Comparison of ENCODE assay signal across 1 cellular context in genomic region chr6:36130672-36131516, GRCh38.
TF ChIP-seq lines count a peak whose summit lies in the region.

No MANE protein-coding gene starts in this region.

TF ChIP-seq in HepG2, 621 proteins besides CTCF, POLR2A, EP300 and RAD21 (continued from another document and continues in another):
- TF ChIP-seq PBX2 (CRISPR knock-in tag; IDR thresholded peaks at IDR 0.05) (0 out of 2 replicates have a peak, but pooled peaks have one; percentile 37), PRDM10 (CRISPR knock-in tag; IDR thresholded peaks at IDR 0.05; ENCODE audit: low read depth) (peak; percentile 60; the same call in 1 of the 2 replicates), ZNF704 (CRISPR knock-in tag; IDR thresholded peaks at IDR 0.05; ENCODE audit: borderline replicate concordance) (peak; percentile 55; the same call in 1 of the 2 replicates), ARHGAP35 (CRISPR knock-in tag; IDR thresholded peaks at IDR 0.05; ENCODE audit: borderline replicate concordance) (no peak; the same call in 1 of the 2 replicates), GATAD2A (CRISPR knock-in tag; IDR thresholded peaks at IDR 0.05) (peak; percentile 28), ZNF562 (CRISPR knock-in tag; IDR thresholded peaks at IDR 0.05; ENCODE audit: borderline replicate concordance) (no peak), CBFB (CRISPR knock-in tag; IDR thresholded peaks at IDR 0.05) (peak; percentile 18; the same call in 1 of the 2 replicates), CENPT (CRISPR knock-in tag; IDR thresholded peaks at IDR 0.05; ENCODE audit: low read depth) (0 out of 2 replicates have a peak, but pooled peaks have one; percentile 31), DR1 (CRISPR knock-in tag; IDR thresholded peaks at IDR 0.05) (peak; percentile 82; the same call in 1 of the 2 replicates), ASH2L (IDR thresholded peaks at IDR 0.05; ENCODE audit: insufficient read length, low read depth, low read length) (no peak), ZNF292 (CRISPR knock-in tag; IDR thresholded peaks at IDR 0.05; ENCODE audit: borderline replicate concordance, low read depth) (peak; percentile 70), ZNF296 (CRISPR knock-in tag; conservative IDR thresholded peaks at IDR 0.05) (peak; percentile 14; the same call in 1 of the 2 replicates), ZBTB40 (IDR thresholded peaks at IDR 0.05) (no peak), ZBTB40 (CRISPR knock-in tag; IDR thresholded peaks at IDR 0.05) (peak; percentile 41), IRF1 (CRISPR knock-in tag; IDR thresholded peaks at IDR 0.05; ENCODE audit: low read depth) (peak; percentile 15; the same call in 1 of the 2 replicates), REST (IDR thresholded peaks at IDR 0.05; ENCODE audit: borderline replicate concordance in 1 of 2, low read depth in 1 of 2, low read length in 2 of 2) (0 out of 4 replicates have a peak, but pooled peaks of 1 of the 2 experiments have one; percentile 18), GABPA (IDR thresholded peaks at IDR 0.05; ENCODE audit: low read depth, low read length) (no peak), GABPA (CRISPR knock-in tag; IDR thresholded peaks at IDR 0.05; ENCODE audit: low read depth) (no peak), SOX13 (IDR thresholded peaks at IDR 0.05) (no peak), SOX13 (CRISPR knock-in tag; conservative IDR thresholded peaks at IDR 0.05 in 1 of 2, IDR thresholded peaks at IDR 0.05 in 1 of 2) (peak in 1 of 2 experiments; percentile 42; a peak in 1 of 4 replicates), ZNF678 (CRISPR knock-in tag; IDR thresholded peaks at IDR 0.05) (peak; percentile 91; the same call in 1 of the 2 replicates), PATZ1 (CRISPR knock-in tag; IDR thresholded peaks at IDR 0.05) (peak; percentile 96), ARID3A (IDR thresholded peaks at IDR 0.05; ENCODE audit: low read depth, low read length) (no peak), XRCC5 (optimal IDR thresholded peaks at IDR 0.05; ENCODE audit: low read length) (peak; percentile 70), ZNF333 (CRISPR knock-in tag; IDR thresholded peaks at IDR 0.05; ENCODE audit: borderline replicate concordance) (0 out of 2 replicates have a peak, but pooled peaks have one; percentile 77), MED1 (CRISPR knock-in tag; IDR thresholded peaks at IDR 0.05) (no peak; the same call in 1 of the 2 replicates), ZNF576 (CRISPR knock-in tag; IDR thresholded peaks at IDR 0.05) (0 out of 2 replicates have a peak, but pooled peaks have one; percentile 21), FOXO1 (CRISPR knock-in tag; IDR thresholded peaks at IDR 0.05) (0 out of 2 replicates have a peak, but pooled peaks have one; percentile 31), HIVEP1 (CRISPR knock-in tag; IDR thresholded peaks at IDR 0.05) (peak; percentile 83; the same call in 1 of the 2 replicates)
